ENCODE assay signal across 8 cellular contexts in the genomic region with DNA sequence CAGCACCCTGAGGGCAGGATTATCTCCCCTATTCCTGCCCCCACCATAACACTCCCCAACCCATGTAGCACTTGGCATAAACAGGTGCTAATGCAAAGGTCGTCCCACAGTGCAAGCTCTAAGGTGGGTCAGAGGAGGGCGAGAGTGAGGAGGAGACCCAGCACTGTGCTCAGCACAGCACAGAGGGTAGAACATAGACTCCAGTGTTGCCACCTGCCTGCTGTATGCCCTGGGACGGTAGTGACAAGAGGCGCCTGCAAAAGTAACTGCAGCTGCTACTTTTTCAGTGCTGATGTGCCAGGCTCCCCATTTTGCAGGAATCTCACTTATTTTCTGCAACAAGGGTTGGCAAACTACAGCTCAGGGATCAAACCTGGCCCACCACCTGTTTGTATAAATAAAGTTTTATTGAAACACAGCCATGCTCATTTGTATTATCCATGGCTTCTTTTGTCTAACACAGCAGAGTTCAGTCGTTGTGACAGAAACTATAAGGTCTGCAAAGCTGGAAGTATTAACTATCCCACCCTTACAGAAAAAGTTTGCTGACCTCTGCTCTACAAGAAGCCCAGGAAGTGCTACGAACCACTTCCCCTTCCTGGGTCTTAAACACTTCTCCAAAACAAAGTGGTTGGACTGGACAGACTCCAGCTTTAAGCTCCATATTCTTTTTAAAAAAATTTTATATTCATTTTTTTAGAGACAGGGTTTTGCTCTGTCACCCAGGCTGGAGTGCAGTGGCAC. TPM values are rescaled to one million over a fixed set of nuclear protein-coding genes. Genes with fewer than 3 reads are reported as not detected.
DNase-seq lines count a peak whose midpoint lies in the region; ATAC-seq and TF ChIP-seq lines count a peak whose summit lies in the region.

No MANE protein-coding gene starts in this region.

- H3K4me1 Mint-ChIP-seq in CD14-positive monocyte (peaks cover 96% of the 10 kb centered on the region), IgD-negative memory B cell (peaks cover 45 to 65% (median 53%) of the 10 kb centered on the region in 3 donors), naive B cell (peaks cover 51 to 93% (median 76%) of the 10 kb centered on the region in 3 donors)
- peaks cover 92% of the 10 kb centered on the region for H3K4me1 Mint-ChIP-seq in activated CD4-positive, alpha-beta memory T cell treated with anti-CD3 and anti-CD28 coated beads for 36 hours (ENCODE audit: low read depth)

- H3K4me3 Mint-ChIP-seq in CD14-positive monocyte (peak overlapping the region; percentile 16 to 76), IgD-negative memory B cell (peak overlapping the region; percentile 50 to 94 (median 90)), naive B cell (peak overlapping the region in 7 of 8 donors; percentile 15 to 85 (median 67))
- H3K4me3 Mint-ChIP-seq in activated CD4-positive, alpha-beta memory T cell treated with anti-CD3 and anti-CD28 coated beads for 36 hours: peak overlapping the region; percentile 56

- H3K36me3 Mint-ChIP-seq in CD14-positive monocyte (peaks cover 39 to 64% of the 10 kb centered on the region in 2 donors), IgD-negative memory B cell (peaks cover 9% of the 10 kb centered on the region), naive B cell (peaks cover 8 to 16% of the 10 kb centered on the region in 2 donors)
- H3K36me3 Mint-ChIP-seq in activated CD4-positive, alpha-beta memory T cell treated with anti-CD3 and anti-CD28 coated beads for 36 hours: peaks cover 46% of the 10 kb centered on the region

- ATAC-seq in naive B cell (ENCODE audit: low read depth in 2 of 2): no peak

- peaks cover 0 to 2% (median 0%) of the 10 kb centered on the region in 7 donors for H3K9me3 Mint-ChIP-seq in CD14-positive monocyte
- peaks cover 0 to 2% (median 0%) of the 10 kb centered on the region in 3 donors for H3K9me3 Mint-ChIP-seq in IgD-negative memory B cell
- H3K9me3 Mint-ChIP-seq in activated CD4-positive, alpha-beta memory T cell treated with anti-CD3 and anti-CD28 coated beads for 36 hours: peaks cover 6% of the 10 kb centered on the region
- H3K9me3 Mint-ChIP-seq in naive B cell: peaks cover 0 to 5% (median 0%) of the 10 kb centered on the region in 7 donors

- TF ChIP-seq CTCF in CD14-positive monocyte (IDR thresholded peaks at IDR 0.05): no peak

- peaks cover 0 to 7% (median 0%) of the 10 kb centered on the region in 3 donors for H3K27me3 Mint-ChIP-seq in CD14-positive monocyte (ENCODE audit: low read depth in 3 of 3)
- H3K27me3 Mint-ChIP-seq in IgD-negative memory B cell: no peaks in the 10 kb centered on the region
- no peaks in the 10 kb centered on the region for H3K27me3 Mint-ChIP-seq in activated CD4-positive, alpha-beta memory T cell treated with anti-CD3 and anti-CD28 coated beads for 36 hours
- no peaks in the 10 kb centered on the region for H3K27me3 Mint-ChIP-seq in naive B cell

- intact Hi-C loops in CD14-positive monocyte (cut with micrococcal nuclease): no loop called here
- intact Hi-C loops in activated CD4-positive, alpha-beta memory T cell treated with anti-CD3 and anti-CD28 coated beads for 36 hours (cut with micrococcal nuclease): no loop called here

- H3K27ac Mint-ChIP-seq in CD14-positive monocyte (peak overlapping the region; percentile 87 to 94 (median 93)), IgD-negative memory B cell (peak overlapping the region; percentile 90 to 97 (median 96)), naive B cell (peak overlapping the region in 5 of 6 donors; percentile 74 to 94 (median 87))
- peak overlapping the region; percentile 96 for H3K27ac Mint-ChIP-seq in activated CD4-positive, alpha-beta memory T cell treated with anti-CD3 and anti-CD28 coated beads for 36 hours

- CTCF ChIA-PET in activated CD4-positive, alpha-beta memory T cell treated with anti-CD3 and anti-CD28 coated beads for 36 hours (lab: Charles Lee): interaction anchor here (0.7 to 29.1 kb wide), 5 partner anchors 9 to 249 kb away, joined by 3 to 1198 read pairs (median 4); a partner anchor contains a TSS

- POLR2A ChIA-PET in activated CD4-positive, alpha-beta memory T cell treated with anti-CD3 and anti-CD28 coated beads for 36 hours (lab: Charles Lee): interaction anchor here (0.7 to 20.4 kb wide), 4 partner anchors 9 to 754 kb away, joined by 3 to 460 read pairs (median 6); a partner anchor contains a TSS

- DNase-seq in CD14-positive monocyte (ENCODE audit: low spot score): no peak
- peak; percentile 49 for DNase-seq in activated CD4-positive, alpha-beta memory T cell treated with anti-CD3 and anti-CD28 coated beads for 36 hours
- no peak for DNase-seq in naive B cell
- no peak for DNase-seq in midbrain (lab: John Stamatoyannopoulos, UW)
- DNase-seq in anterior cingulate cortex (lab: John Stamatoyannopoulos, UW): no peak
- no peak for DNase-seq in NCI-H2196 (lab: John Stamatoyannopoulos, UW; ENCODE audit: unreplicated experiment)
- DNase-seq in stimulated activated CD4-positive, alpha-beta T cell treated with anti-CD3 and anti-CD28 coated beads, Interleukin-4, amount 100 ng/mL, for 1 hour: no peak

RNA-seq across cellular contexts. Expression of a gene that starts 16.9 kb away (rescaled TPM):
- not detected for polyA plus RNA-seq in CD14-positive monocyte
- 0.15 TPM for polyA plus RNA-seq in IgD-negative memory B cell
- total RNA-seq in activated CD4-positive, alpha-beta memory T cell treated with anti-CD3 and anti-CD28 coated beads for 36 hours: under 1 TPM; 0.39 to 0.69 TPM
- under 1 TPM in 4 of 6 donors, not detected in 2; 0.17 to 0.57 (median 0.33) TPM for polyA plus RNA-seq in naive B cell (ENCODE audit: low read depth in 6 of 6)

RNA-seq across cellular contexts. Expression of a gene that starts 17.0 kb away (rescaled TPM):
- 10 to 100 TPM; 30.3 to 48.4 TPM for polyA plus RNA-seq in CD14-positive monocyte
- 210 TPM for polyA plus RNA-seq in IgD-negative memory B cell
- total RNA-seq in activated CD4-positive, alpha-beta memory T cell treated with anti-CD3 and anti-CD28 coated beads for 36 hours: 100 to 1,000 TPM; 103 to 113 TPM
- 100 to 1,000 TPM in 2 of 6 donors, 10 to 100 TPM in 4; 65.3 to 119 (median 90.7) TPM for polyA plus RNA-seq in naive B cell (ENCODE audit: low read depth in 6 of 6)

RNA-seq across cellular contexts. Expression of a gene that starts 51.0 kb away (rescaled TPM):
- polyA plus RNA-seq in CD14-positive monocyte (10 to 100 TPM in 1 of 2 donors, 1 to 10 TPM in 1; 9.4 to 10.0 TPM), IgD-negative memory B cell (36.4 TPM), naive B cell (ENCODE audit: low read depth in 6 of 6) (10 to 100 TPM; 12.3 to 49.5 (median 27.4) TPM)
- 10 to 100 TPM; 31.3 to 32.2 TPM for total RNA-seq in activated CD4-positive, alpha-beta memory T cell treated with anti-CD3 and anti-CD28 coated beads for 36 hours

RNA-seq across cellular contexts. Expression of a gene that starts 55.6 kb away (rescaled TPM):
- polyA plus RNA-seq in CD14-positive monocyte: 1 to 10 TPM; 2.6 to 4.0 TPM
- polyA plus RNA-seq in IgD-negative memory B cell: 3.9 TPM
- 10 to 100 TPM; 20.2 to 20.5 TPM for total RNA-seq in activated CD4-positive, alpha-beta memory T cell treated with anti-CD3 and anti-CD28 coated beads for 36 hours
- 1 to 10 TPM in 5 of 6 donors, not detected in 1; 2.8 to 5.0 (median 3.4) TPM for polyA plus RNA-seq in naive B cell (ENCODE audit: low read depth in 6 of 6)

RNA-seq across cellular contexts. Expression of a gene that starts 58.4 kb away (rescaled TPM):
- polyA plus RNA-seq in CD14-positive monocyte (10 to 100 TPM in 1 of 2 donors, 1 to 10 TPM in 1; 9.9 to 12.6 TPM), IgD-negative memory B cell (68.1 TPM), naive B cell (ENCODE audit: low read depth in 6 of 6) (10 to 100 TPM; 29.8 to 65.0 (median 39.7) TPM)
- total RNA-seq in activated CD4-positive, alpha-beta memory T cell treated with anti-CD3 and anti-CD28 coated beads for 36 hours: 10 to 100 TPM; 83.3 to 85.8 TPM
